In the genomic region with DNA sequence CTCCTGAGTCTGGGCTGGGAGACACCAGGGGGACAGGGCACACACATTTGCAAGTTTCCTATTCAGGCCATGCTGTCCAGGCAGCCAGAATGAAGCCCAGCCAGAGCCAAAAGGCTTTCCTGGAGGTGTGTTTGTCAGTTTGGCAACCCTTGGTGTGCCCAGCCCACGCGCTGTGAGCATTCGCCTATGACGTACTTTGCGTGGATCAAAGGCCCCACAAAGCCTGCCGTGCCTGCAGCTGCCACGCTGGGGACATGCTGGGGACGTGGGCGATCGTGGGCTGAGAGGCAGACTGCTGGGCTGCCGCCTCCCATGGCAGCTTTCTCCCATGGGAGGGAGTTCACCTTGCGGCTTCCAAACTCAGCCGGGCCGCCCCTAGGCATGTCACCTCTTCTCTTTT, we compare ENCODE assay signal across 17 cellular contexts. TPM values are rescaled to one million over a fixed set of nuclear protein-coding genes. Genes with fewer than 3 reads are reported as not detected.
A peak's percentile ranks its signal among the peaks of the same experiment; 100 is the strongest.
DNase-seq lines count a peak whose midpoint lies in the region; ATAC-seq and TF ChIP-seq lines count a peak whose summit lies in the region.
"Had no signal": no experiment of that assay in that cellular context is flagged by ENCODE, and none has a peak within 500 bp of the region (broad histone marks: within the 10 kb centered on the region; RNA-seq: fewer than 3 reads in every experiment).

No MANE protein-coding gene starts in this region.

- ATAC-seq in activated CD8-positive, alpha-beta T cell treated with anti-CD3 and anti-CD28 coated beads for 36 hours, result peak; percentile 18
- ATAC-seq in activated CD8-positive, alpha-beta T cell treated with anti-CD3 and anti-CD28 coated beads, Interleukin-2, amount 10 ng/mL, durations not matched to agents 7 days and 5 days, result no peak
- peak; percentile 2 for ATAC-seq in activated T-helper 17 cell treated with anti-CD3 and anti-CD28 coated beads, Interleukin-2, amount 50 U/mL, for 72 hours (replicated peaks)
- ATAC-seq: right cardiac atrium had no signal

- no peaks in the 10 kb centered on the region for H3K27me3 ChIP-seq in esophagus muscularis mucosa
- H3K27me3 ChIP-seq: tibial artery had no signal

- no peak overlapping the region for H3K27ac ChIP-seq in esophagus muscularis mucosa (replicated peaks in 1 of 4)
- H3K27ac ChIP-seq: tibial artery had no signal

- H3K27ac Mint-ChIP-seq in activated CD8-positive, alpha-beta T cell treated with anti-CD3 and anti-CD28 coated beads for 36 hours, result peak overlapping the region; percentile 72
- no peak overlapping the region for H3K27ac Mint-ChIP-seq in activated CD8-positive, alpha-beta T cell treated with anti-CD3 and anti-CD28 coated beads, Interleukin-2, amount 10 ng/mL, durations not matched to agents 7 days and 5 days
- peak overlapping the region; percentile 52 for H3K27ac Mint-ChIP-seq in activated T-helper 17 cell treated with anti-CD3 and anti-CD28 coated beads, Interleukin-2, amount 50 U/mL, for 72 hours
- H3K27ac Mint-ChIP-seq: activated naive CD8-positive, alpha-beta T cell treated with anti-CD3 and anti-CD28 coated beads, Interleukin-2, amount 10 ng/mL, durations not matched to agents 7 days and 5 days had no signal

- peaks cover 5 to 9% (median 6%) of the 10 kb centered on the region in 4 donors for H3K4me1 ChIP-seq in esophagus muscularis mucosa

- H3K4me3 ChIP-seq in esophagus muscularis mucosa, result no peak overlapping the region
- H3K4me3 ChIP-seq: tibial artery had no signal

- no peak overlapping the region for H3K4me3 Mint-ChIP-seq in activated CD8-positive, alpha-beta T cell treated with anti-CD3 and anti-CD28 coated beads for 36 hours
- H3K4me3 Mint-ChIP-seq in activated CD8-positive, alpha-beta T cell treated with anti-CD3 and anti-CD28 coated beads, Interleukin-2, amount 10 ng/mL, durations not matched to agents 7 days and 5 days, result no peak overlapping the region
- peak overlapping the region; percentile 33 for H3K4me3 Mint-ChIP-seq in activated T-helper 17 cell treated with anti-CD3 and anti-CD28 coated beads, Interleukin-2, amount 50 U/mL, for 72 hours
- H3K4me3 Mint-ChIP-seq: activated naive CD8-positive, alpha-beta T cell treated with anti-CD3 and anti-CD28 coated beads, Interleukin-2, amount 10 ng/mL, durations not matched to agents 7 days and 5 days had no signal

- CTCF ChIA-PET in activated CD8-positive, alpha-beta T cell treated with anti-CD3 and anti-CD28 coated beads for 36 hours (lab: Charles Lee), result no interaction called here
- CTCF ChIA-PET in activated CD8-positive, alpha-beta T cell treated with anti-CD3 and anti-CD28 coated beads, Interleukin-2, amount 10 ng/mL, durations not matched to agents 7 days and 5 days (lab: Charles Lee), result no interaction called here

- TF ChIP-seq EP300 in esophagus muscularis mucosa (IDR thresholded peaks at IDR 0.05), result no peak

- TF ChIP-seq POLR2A in esophagus muscularis mucosa (IDR thresholded peaks at IDR 0.05; ENCODE audit: low read depth), result no peak

- intact Hi-C loops in activated CD8-positive, alpha-beta T cell treated with anti-CD3 and anti-CD28 coated beads for 36 hours (cut with micrococcal nuclease), result no loop called here
- intact Hi-C loops in esophagus muscularis mucosa (cut with DNase I), result no loop called here

- 83% methylated on average over 13 of the region's 14 CpGs for WGBS in esophagus muscularis mucosa

- H3K36me3 Mint-ChIP-seq in activated CD8-positive, alpha-beta T cell treated with anti-CD3 and anti-CD28 coated beads for 36 hours (ENCODE audit: low read depth), result peaks cover 65% of the 10 kb centered on the region
- peaks cover 61% of the 10 kb centered on the region for H3K36me3 Mint-ChIP-seq in activated CD8-positive, alpha-beta T cell treated with anti-CD3 and anti-CD28 coated beads, Interleukin-2, amount 10 ng/mL, durations not matched to agents 7 days and 5 days (ENCODE audit: low read depth)
- peaks cover 86% of the 10 kb centered on the region for H3K36me3 Mint-ChIP-seq in activated T-helper 17 cell treated with anti-CD3 and anti-CD28 coated beads, Interleukin-2, amount 50 U/mL, for 72 hours (ENCODE audit: low read depth)

- DNase-seq in activated CD8-positive, alpha-beta T cell treated with anti-CD3 and anti-CD28 coated beads for 36 hours, result peak; percentile 68
- no peak for DNase-seq in activated CD8-positive, alpha-beta T cell treated with anti-CD3 and anti-CD28 coated beads, Interleukin-2, amount 10 ng/mL, durations not matched to agents 7 days and 5 days
- peak; percentile 28 for DNase-seq in inferior parietal cortex (ENCODE audit: extremely low spot score)
- peak; percentile 37 for DNase-seq in stimulated activated naive CD4-positive, alpha-beta T cell treated with Interleukin-2 at 50 U/mL for 16 hours (lab: John Stamatoyannopoulos, UW)
- DNase-seq in HK-2 (ENCODE audit: unreplicated experiment), result no peak
- DNase-seq in HuH-7 (ENCODE audit: low spot score), result no peak
- DNase-seq in esophagus muscularis mucosa (ENCODE audit: extremely low spot score), result no peak
- DNase-seq: activated naive CD8-positive, alpha-beta T cell treated with anti-CD3 and anti-CD28 coated beads, Interleukin-2, amount 10 ng/mL, durations not matched to agents 7 days and 5 days; caudate nucleus; COR-L47; NK-92 treated with Interleukin-12 subunit alpha and Interleukin-12 subunit beta, amount 100 ng/mL, for 24 hours; right cardiac atrium; SIG-M5 had no signal

- H3K9me3 Mint-ChIP-seq in activated CD8-positive, alpha-beta T cell treated with anti-CD3 and anti-CD28 coated beads for 36 hours, result no peaks in the 10 kb centered on the region
- H3K9me3 Mint-ChIP-seq in activated CD8-positive, alpha-beta T cell treated with anti-CD3 and anti-CD28 coated beads, Interleukin-2, amount 10 ng/mL, durations not matched to agents 7 days and 5 days (ENCODE audit: insufficient read depth), result no peaks in the 10 kb centered on the region
- no peaks in the 10 kb centered on the region for H3K9me3 Mint-ChIP-seq in activated T-helper 17 cell treated with anti-CD3 and anti-CD28 coated beads, Interleukin-2, amount 50 U/mL, for 72 hours
- H3K9me3 Mint-ChIP-seq: activated naive CD8-positive, alpha-beta T cell treated with anti-CD3 and anti-CD28 coated beads, Interleukin-2, amount 10 ng/mL, durations not matched to agents 7 days and 5 days had no signal

- no peaks in the 10 kb centered on the region for H3K9me3 ChIP-seq in esophagus muscularis mucosa
- H3K9me3 ChIP-seq: tibial artery had no signal

- no peaks in the 10 kb centered on the region for H3K27me3 Mint-ChIP-seq in activated CD8-positive, alpha-beta T cell treated with anti-CD3 and anti-CD28 coated beads for 36 hours
- no peaks in the 10 kb centered on the region for H3K27me3 Mint-ChIP-seq in activated CD8-positive, alpha-beta T cell treated with anti-CD3 and anti-CD28 coated beads, Interleukin-2, amount 10 ng/mL, durations not matched to agents 7 days and 5 days (ENCODE audit: low read depth)
- H3K27me3 Mint-ChIP-seq in activated T-helper 17 cell treated with anti-CD3 and anti-CD28 coated beads, Interleukin-2, amount 50 U/mL, for 72 hours, result no peaks in the 10 kb centered on the region
- H3K27me3 Mint-ChIP-seq: activated naive CD8-positive, alpha-beta T cell treated with anti-CD3 and anti-CD28 coated beads, Interleukin-2, amount 10 ng/mL, durations not matched to agents 7 days and 5 days had no signal

- H3K36me3 ChIP-seq in esophagus muscularis mucosa, result no peaks in the 10 kb centered on the region
- H3K36me3 ChIP-seq: tibial artery had no signal

- no peak for TF ChIP-seq CTCF in activated CD8-positive, alpha-beta T cell treated with anti-CD3 and anti-CD28 coated beads for 36 hours (IDR thresholded peaks at IDR 0.05)
- TF ChIP-seq CTCF in esophagus muscularis mucosa (IDR thresholded peaks at IDR 0.05), result no peak

- POLR2A ChIA-PET in activated CD8-positive, alpha-beta T cell treated with anti-CD3 and anti-CD28 coated beads for 36 hours (lab: Charles Lee), result no interaction called here
- POLR2A ChIA-PET in activated CD8-positive, alpha-beta T cell treated with anti-CD3 and anti-CD28 coated beads, Interleukin-2, amount 10 ng/mL, durations not matched to agents 7 days and 5 days (lab: Charles Lee), result no interaction called here

- peaks cover 82% of the 10 kb centered on the region for H3K4me1 Mint-ChIP-seq in activated CD8-positive, alpha-beta T cell treated with anti-CD3 and anti-CD28 coated beads for 36 hours (ENCODE audit: low read depth)
- peaks cover 64% of the 10 kb centered on the region for H3K4me1 Mint-ChIP-seq in activated CD8-positive, alpha-beta T cell treated with anti-CD3 and anti-CD28 coated beads, Interleukin-2, amount 10 ng/mL, durations not matched to agents 7 days and 5 days (ENCODE audit: low read depth)
- H3K4me1 Mint-ChIP-seq in activated T-helper 17 cell treated with anti-CD3 and anti-CD28 coated beads, Interleukin-2, amount 50 U/mL, for 72 hours, result peaks cover 34% of the 10 kb centered on the region

RNA-seq across cellular contexts. Expression of a gene that starts 57.5 kb away (rescaled TPM):
- total RNA-seq in activated CD8-positive, alpha-beta T cell treated with anti-CD3 and anti-CD28 coated beads for 36 hours, result 100 to 1,000 TPM; 224 to 229 TPM
- total RNA-seq in activated CD8-positive, alpha-beta T cell treated with anti-CD3 and anti-CD28 coated beads, Interleukin-2, amount 10 ng/mL, durations not matched to agents 7 days and 5 days, result 100 to 1,000 TPM; 243 to 251 TPM
- total RNA-seq in activated T-helper 17 cell treated with anti-CD3 and anti-CD28 coated beads, Interleukin-2, amount 50 U/mL, for 72 hours, result 100 to 1,000 TPM; 168 to 217 TPM
- 1 to 10 TPM in 1 of 4 donors, under 1 TPM in 2, not detected in 1; 0.26 to 2.0 (median 0.52) TPM for total RNA-seq in esophagus muscularis mucosa
- total RNA-seq: epithelial cell of proximal tubule, H4 had no signal

Comparison
In these comparisons a context has a peak if more than half of its experiments do, and no peak if none do; other contexts are left out.
1. DNase-seq: peak in activated CD8-positive, alpha-beta T cell treated with anti-CD3 and anti-CD28 coated beads for 36 hours (single experiment), inferior parietal cortex (single experiment) and stimulated activated naive CD4-positive, alpha-beta T cell treated with Interleukin-2 at 50 U/mL for 16 hours (single experiment); none in activated CD8-positive, alpha-beta T cell treated with anti-CD3 and anti-CD28 coated beads, Interleukin-2, amount 10 ng/mL, durations not matched to agents 7 days and 5 days (single experiment), HK-2 (single experiment), HuH-7 (single experiment) and esophagus muscularis mucosa (single experiment).
2. RNA of a gene that starts 57.5 kb away (total RNA-seq): 243 to 251 TPM in activated CD8-positive, alpha-beta T cell treated with anti-CD3 and anti-CD28 coated beads, Interleukin-2, amount 10 ng/mL, durations not matched to agents 7 days and 5 days, 224 to 229 TPM in activated CD8-positive, alpha-beta T cell treated with anti-CD3 and anti-CD28 coated beads for 36 hours and 168 to 217 TPM in activated T-helper 17 cell treated with anti-CD3 and anti-CD28 coated beads, Interleukin-2, amount 50 U/mL, for 72 hours; 0.26 to 2.0 TPM in esophagus muscularis mucosa; every median in the first group is over 10 times any median in the second.